ENCODE assay signal across 9 cellular contexts in the genomic region with DNA sequence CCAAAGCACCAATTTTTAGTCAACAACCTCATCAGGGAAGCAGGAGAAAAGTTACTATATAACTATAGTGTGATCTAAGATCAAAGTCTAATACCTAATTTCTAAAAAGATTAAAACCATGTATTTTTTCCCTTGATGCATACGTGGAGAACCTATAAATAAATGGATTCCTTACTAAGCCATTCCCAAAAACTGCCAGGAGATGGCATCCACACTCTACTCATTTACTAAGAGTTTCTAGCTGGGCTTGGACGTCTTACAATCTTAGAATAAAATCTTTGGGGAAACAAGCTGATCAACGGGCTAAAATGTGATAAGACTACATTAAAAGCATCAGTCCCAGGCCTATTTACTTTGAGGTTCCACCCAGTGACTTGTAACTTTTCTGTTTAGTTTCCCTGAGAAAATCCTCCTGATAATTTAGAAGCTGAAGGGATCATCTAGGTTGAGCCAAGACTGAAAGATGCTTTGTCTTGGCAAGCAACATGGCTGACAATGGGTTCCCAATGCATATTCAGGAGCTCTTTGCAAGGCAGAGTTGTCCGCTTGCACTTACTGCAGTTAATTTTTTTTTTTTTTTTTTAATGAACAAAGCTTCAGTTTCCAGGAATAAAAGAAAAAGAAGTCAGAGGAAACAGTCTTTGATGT.
A peak's percentile ranks its signal among the peaks of the same experiment; 100 is the strongest.
DNase-seq lines count a peak whose midpoint lies in the region; ATAC-seq and TF ChIP-seq lines count a peak whose summit lies in the region.
"Had no signal": no experiment of that assay in that cellular context is flagged by ENCODE, and none has a peak within 500 bp of the region (broad histone marks: within the 10 kb centered on the region; RNA-seq: fewer than 3 reads in every experiment).

No MANE protein-coding gene starts in this region.

- TF ChIP-seq CTCF in foreskin fibroblast (IDR thresholded peaks at IDR 0.05; ENCODE audit: low read depth, low read length), result peak; percentile 45

- ATAC-seq in GM21717 (IDR thresholded peaks at IDR 0.05; ENCODE audit: unreplicated experiment) (no peak), GM21381 (IDR thresholded peaks at IDR 0.05; ENCODE audit: unreplicated experiment) (no peak), HG03442 (IDR thresholded peaks at IDR 0.05; ENCODE audit: unreplicated experiment) (no peak)

- DNase-seq in DMS53 treated with DMSO at 0.1 percent for 48 hours (lab: John Stamatoyannopoulos, UW; ENCODE audit: unreplicated experiment) (peak; percentile 1), LHCN-M2 (ENCODE audit: low read depth) (peak; percentile 58), RPMI8226 (peak; percentile 19), foreskin fibroblast (peak; percentile 52 to 81), renal cortical epithelial cell (ENCODE audit: low read depth) (peak; percentile 59)

- no peak overlapping the region for H3K4me3 ChIP-seq in foreskin fibroblast (ENCODE audit: low read depth in 1 of 2, low read length in 2 of 2)
- H3K4me3 ChIP-seq: SJSA1 had no signal

Comparison
In these comparisons a context has a peak if more than half of its experiments do, and no peak if none do; other contexts are left out.
1. DNase-seq: peak in every context shown above with its lines; median percentile 66 in foreskin fibroblast; 59 in renal cortical epithelial cell; 58 in LHCN-M2; 19 in RPMI8226; 1 in DMS53 treated with DMSO at 0.1 percent for 48 hours.